In the genomic region with DNA sequence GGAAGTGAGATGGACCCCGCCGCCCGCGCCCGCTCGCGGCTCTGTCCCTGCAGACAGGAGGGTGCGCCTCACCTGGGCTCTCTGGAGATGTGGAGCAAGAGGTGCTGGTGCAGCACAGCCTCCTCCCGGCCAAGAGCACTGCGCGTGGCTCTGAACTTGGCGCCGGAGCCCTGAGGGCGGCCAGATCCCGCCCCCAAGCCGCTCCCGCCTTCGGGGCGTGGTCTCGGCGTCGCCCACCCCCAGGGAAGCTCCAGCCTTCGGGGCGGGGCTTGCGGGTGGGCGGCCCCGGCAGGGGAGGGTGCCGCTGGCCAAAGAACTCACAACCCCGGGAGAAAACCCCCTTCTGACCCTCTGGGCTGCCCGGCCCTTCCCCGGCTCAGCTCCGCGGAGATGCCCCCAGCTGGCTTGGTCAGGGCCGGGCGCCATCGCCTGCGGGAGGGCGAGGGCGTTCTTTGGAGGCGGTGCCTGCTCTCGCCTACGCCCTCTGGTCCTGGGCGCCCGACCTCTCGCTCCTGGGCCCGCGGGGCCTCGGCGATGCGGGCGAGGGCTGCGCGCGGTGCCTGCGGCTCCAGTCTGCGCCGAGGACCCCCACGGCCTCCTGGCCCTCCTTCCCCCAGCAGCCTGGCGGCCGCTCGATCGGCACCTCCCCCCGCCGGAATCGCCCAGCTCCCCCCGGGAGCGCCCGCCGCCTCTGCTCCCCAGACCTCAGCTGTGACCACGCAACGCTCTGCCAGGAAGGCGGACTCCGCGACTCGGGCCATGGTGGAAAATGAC, we compare ENCODE assay signal across 8 cellular contexts. TPM values are rescaled to one million over a fixed set of nuclear protein-coding genes. Genes with fewer than 3 reads are reported as not detected.
DNase-seq lines count a peak whose midpoint lies in the region; FAIRE-seq and TF ChIP-seq lines count a peak whose summit lies in the region.

A gene with protein sequence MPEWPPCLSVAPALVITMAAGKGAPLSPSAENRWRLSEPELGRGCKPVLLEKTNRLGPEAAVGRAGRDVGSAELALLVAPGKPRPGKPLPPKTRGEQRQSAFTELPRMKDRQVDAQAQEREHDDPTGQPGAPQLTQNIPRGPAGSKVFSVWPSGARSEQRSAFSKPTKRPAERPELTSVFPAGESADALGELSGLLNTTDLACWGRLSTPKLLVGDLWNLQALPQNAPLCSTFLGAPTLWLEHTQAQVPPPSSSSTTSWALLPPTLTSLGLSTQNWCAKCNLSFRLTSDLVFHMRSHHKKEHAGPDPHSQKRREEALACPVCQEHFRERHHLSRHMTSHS (minus strand): TSS at position 146 of the 774 bp plus-strand sequence. CDS start 15,464 bp downstream, outside the sequence.

- H3K9me2 ChIP-seq in DOHH2 (replicated peaks; ENCODE audit: control insufficient read depth, low read length): no peaks in the 10 kb centered on the region

- no peaks in the 10 kb centered on the region for H3F3A ChIP-seq in DOHH2 (ENCODE audit: control insufficient read depth, insufficient read depth)

- peak; percentile 92 for DNase-seq in H54 (ENCODE audit: insufficient read length, low spot score)
- peak; percentile 90 for DNase-seq in LoVo (ENCODE audit: low spot score)
- DNase-seq in SK-N-DZ (ENCODE audit: low spot score): peak; percentile 75
- peak; percentile 78 for DNase-seq in activated naive CD4-positive, alpha-beta T cell treated with anti-CD3 and anti-CD28 coated beads, Interleukin-2, amount 50 U/mL, for 16 hours
- peak; percentile 93 for DNase-seq in globus pallidus (ENCODE audit: low spot score)
- DNase-seq in occipital lobe (lab: John Stamatoyannopoulos, UW): peak; percentile 81
- peak; percentile 40 to 94 (median 84) for DNase-seq in substantia nigra (lab: John Stamatoyannopoulos, UW)

- TF ChIP-seq CTCF in DOHH2 (IDR thresholded peaks at IDR 0.05; ENCODE audit: low read depth, low read length, poor library complexity, severe bottlenecking): no peak

- H3K9me3 ChIP-seq in DOHH2 (ENCODE audit: control insufficient read depth, insufficient read depth, low read length): no peaks in the 10 kb centered on the region

- peak; percentile 89 for TF ChIP-seq POLR2A in H54 (IDR thresholded peaks at IDR 0.05; ENCODE audit: low read depth, low read length)

- H4K20me1 ChIP-seq in DOHH2 (ENCODE audit: control insufficient read depth, insufficient read depth, low read depth, low read length): no peaks in the 10 kb centered on the region; the same call in 1 of the 2 replicates

- peak within 1 kb of the TSS; percentile 79 for H3K4me2 ChIP-seq in DOHH2 (ENCODE audit: low read length)

- no peak within 1 kb of the TSS for H3K27ac ChIP-seq in DOHH2 (ENCODE audit: low read depth, low read length)
- peak within 1 kb of the TSS; percentile 88 for H3K27ac ChIP-seq in substantia nigra (ENCODE audit: low read depth, low read length, poor library complexity, severe bottlenecking)

- no peaks in the 10 kb centered on the region for H3K79me2 ChIP-seq in DOHH2 (ENCODE audit: control insufficient read depth, low read length)

- FAIRE-seq in H54 (lab: Jason Lieb, UNC): no peak

- peaks cover 13% of the 10 kb centered on the region for H3K4me1 ChIP-seq in DOHH2 (ENCODE audit: control insufficient read depth, low read length)

- H3K4me3 ChIP-seq in DOHH2 (ENCODE audit: low read length): peak within 1 kb of the TSS; percentile 78

- H3K36me3 ChIP-seq in DOHH2 (ENCODE audit: control insufficient read depth, low read length): no peaks in the 10 kb centered on the region

- peaks cover 22% of the 10 kb centered on the region for H3K27me3 ChIP-seq in DOHH2 (ENCODE audit: control insufficient read depth, low read length)

RNA-seq across cellular contexts. Expression of the gene that starts here (rescaled TPM):
- polyA plus RNA-seq in SK-N-DZ (2014; cell fraction: cytosol; rRNA removed): 0.12 and 0.32 TPM in 2 replicates
- polyA plus RNA-seq in SK-N-DZ (2014; cell fraction: nucleus; rRNA removed): 0.08 and 0.30 TPM in 2 replicates
- 1.9 TPM for total RNA-seq in occipital lobe
